8 cellular contexts compared by ENCODE assay signal in genomic region chr6:29749668-29750067, GRCh38. TPM values are rescaled to one million over a fixed set of nuclear protein-coding genes. Genes with fewer than 3 reads are reported as not detected.
A peak's percentile ranks its signal among the peaks of the same experiment; 100 is the strongest.
DNase-seq lines count a peak whose midpoint lies in the region; ATAC-seq, FAIRE-seq and TF ChIP-seq lines count a peak whose summit lies in the region.

No MANE protein-coding gene starts in this region.

- H3K27me3 ChIP-seq in HepG2 (ENCODE audit: control insufficient read depth in 1 of 2, insufficient read depth in 2 of 2, low read length in 2 of 2) (peaks cover 0 to 24% of the 10 kb centered on the region in 2 experiments; a peak in 1 of 5 replicates), stomach smooth muscle (ENCODE audit: control insufficient read depth in 1 of 2, insufficient read depth in 2 of 2, low read length in 2 of 2) (no peaks in the 10 kb centered on the region)

- H3K4me1 Mint-ChIP-seq in activated CD4-positive, alpha-beta T cell treated with anti-CD3 and anti-CD28 coated beads, Interleukin-2, amount 10 ng/mL, durations not matched to agents 24 days and 14 days = peaks cover 62% of the 10 kb centered on the region

- no peak for TF ChIP-seq CTCF in HepG2 (CRISPR knock-in tag; IDR thresholded peaks at IDR 0.05)

- H3K36me3 ChIP-seq in HepG2 (replicated peaks in 1 of 2; ENCODE audit: control insufficient read depth in 1 of 2, insufficient read depth in 2 of 2, low read length in 2 of 2) (no peaks in the 10 kb centered on the region), stomach smooth muscle (ENCODE audit: control insufficient read depth in 2 of 2, insufficient read depth in 2 of 2, low read length in 2 of 2) (no peaks in the 10 kb centered on the region)

- H3K4me1 ChIP-seq in HepG2 (ENCODE audit: insufficient read depth, low read length) (peaks cover 24% of the 10 kb centered on the region), stomach smooth muscle (ENCODE audit: control insufficient read depth, insufficient read depth, low read length) (peaks cover 30% of the 10 kb centered on the region)

- H3K9me3 ChIP-seq in HepG2 (ENCODE audit: low read length) = no peaks in the 10 kb centered on the region
- H3K9me3 ChIP-seq in stomach smooth muscle (ENCODE audit: control insufficient read depth in 2 of 2, low read length in 2 of 2) = no peaks in the 10 kb centered on the region

- H3K4me3 Mint-ChIP-seq in activated CD4-positive, alpha-beta T cell treated with anti-CD3 and anti-CD28 coated beads, Interleukin-2, amount 10 ng/mL, durations not matched to agents 24 days and 14 days = peak overlapping the region; percentile 96

- no peak overlapping the region for H3K27ac ChIP-seq in HepG2 (ENCODE audit: extremely low read length, insufficient read depth, low read length)
- H3K27ac ChIP-seq in stomach smooth muscle (ENCODE audit: low read length) = peak overlapping the region; percentile 31

- no peak for TF ChIP-seq RAD21 in HepG2 (CRISPR knock-in tag; IDR thresholded peaks at IDR 0.05)

- H2AFZ ChIP-seq in HepG2 (ENCODE audit: low read length) = no peak overlapping the region

- TF ChIP-seq POLR2A in HepG2 (IDR thresholded peaks at IDR 0.05; ENCODE audit: insufficient read depth in 1 of 2, low read depth in 2 of 2, low read length in 2 of 2) = no peak

- H4K20me1 ChIP-seq in HepG2 (ENCODE audit: insufficient read depth, low read length) = no peaks in the 10 kb centered on the region

- in situ Hi-C loops in HepG2 (cut with HindIII; ENCODE audit: extremely low pct_ligation_motif_present, low pct_unique_long_range_greater_than_20kb) = loop anchor here (10.0 kb wide), 1 partner anchor 255 kb away; no protein-coding TSS in a partner anchor

- DNase-seq in activated CD4-positive, alpha-beta T cell treated with anti-CD3 and anti-CD28 coated beads, Interleukin-2, amount 10 ng/mL, durations not matched to agents 24 days and 14 days = peak; percentile 67
- DNase-seq in activated CD4-positive, alpha-beta T cell treated with anti-CD3 and anti-CD28 coated beads for 48 hours = no peak
- DNase-seq in activated naive CD4-positive, alpha-beta T cell treated with anti-CD3 and anti-CD28 coated beads, Interleukin-2, amount 50 U/mL, for 72 hours (ENCODE audit: low spot score in 2 of 2) = no peak
- no peak for DNase-seq in HepG2 (ENCODE audit: low spot score)
- DNase-seq in T1000 (lab: John Stamatoyannopoulos, UW) = no peak
- DNase-seq in NCI-H187 treated with DMSO at 0.1 percent for 48 hours (lab: John Stamatoyannopoulos, UW) = no peak

- no peak overlapping the region for H3K9ac ChIP-seq in HepG2 (ENCODE audit: insufficient read depth, low read depth, low read length)
- peak overlapping the region; percentile 53 to 71 for H3K9ac ChIP-seq in stomach smooth muscle (ENCODE audit: low read length in 2 of 2)

- intact Hi-C loops in activated CD4-positive, alpha-beta T cell treated with anti-CD3 and anti-CD28 coated beads, Interleukin-2, amount 10 ng/mL, durations not matched to agents 24 days and 14 days (cut with micrococcal nuclease) = loop anchor here (2.0 kb wide), 1 partner anchor 99 kb away; no protein-coding TSS in a partner anchor
- intact Hi-C loops in HepG2 (cut with micrococcal nuclease; ENCODE audit: unreplicated experiment) = no loop called here

- no peaks in the 10 kb centered on the region for H3K9me3 Mint-ChIP-seq in activated CD4-positive, alpha-beta T cell treated with anti-CD3 and anti-CD28 coated beads, Interleukin-2, amount 10 ng/mL, durations not matched to agents 24 days and 14 days
- no peaks in the 10 kb centered on the region for H3K9me3 Mint-ChIP-seq in activated naive CD4-positive, alpha-beta T cell treated with anti-CD3 and anti-CD28 coated beads, Interleukin-2, amount 50 U/mL, for 72 hours

- WGBS in HepG2 (ENCODE audit: low lambda C conversion rate) = 52% methylated on average over 5 of the region's 5 CpGs

- H3K4me2 ChIP-seq in HepG2 (ENCODE audit: low read depth, low read length) = peak overlapping the region; percentile 94

- FAIRE-seq in HepG2 (lab: Jason Lieb, UNC) = no peak

- H3K4me3 ChIP-seq in HepG2 (replicated peaks in 1 of 3; ENCODE audit: insufficient read depth in 1 of 3, low read depth in 2 of 3, low read length in 3 of 3) (peak overlapping the region in 2 of 3 experiments; percentile 47 to 76; a peak in 2 of 6 replicates), stomach smooth muscle (ENCODE audit: low read length in 2 of 2) (peak overlapping the region; percentile 71 to 91)

- POLR2A ChIA-PET in HepG2 (lab: Yijun Ruan, JAX) = interaction anchor here (0.9 to 1.4 kb wide), 4 partner anchors 9 to 312 kb away, joined by 3 read pairs; partner anchors contain the start of gene POLR1H

- CTCF ChIA-PET in HepG2 (lab: Yijun Ruan, JAX; ENCODE audit: low intra/inter-chr PET ratio, low total read pairs) = no interaction called here

- H3K36me3 Mint-ChIP-seq in activated CD4-positive, alpha-beta T cell treated with anti-CD3 and anti-CD28 coated beads, Interleukin-2, amount 10 ng/mL, durations not matched to agents 24 days and 14 days (ENCODE audit: low read depth) = peaks cover 10% of the 10 kb centered on the region
- H3K36me3 Mint-ChIP-seq in activated naive CD4-positive, alpha-beta T cell treated with anti-CD3 and anti-CD28 coated beads, Interleukin-2, amount 50 U/mL, for 72 hours = peaks cover 0 to 5% of the 10 kb centered on the region in 2 donors

- BruUV-seq in HepG2 (replicated peaks; lab: Mats Ljungman, UMichigan) = no TSS peak

- ATAC-seq in activated naive CD4-positive, alpha-beta T cell treated with anti-CD3 and anti-CD28 coated beads, Interleukin-2, amount 50 U/mL, for 72 hours = no peak
- ATAC-seq in HepG2 (no peak), GM18907 (IDR thresholded peaks at IDR 0.05; ENCODE audit: unreplicated experiment) (no peak)

- TF ChIP-seq EP300 in HepG2 (IDR thresholded peaks at IDR 0.05; ENCODE audit: low read depth in 2 of 2, low read length in 2 of 2) (no peak), HepG2 (CRISPR knock-in tag; IDR thresholded peaks at IDR 0.05; ENCODE audit: borderline replicate concordance) (no peak)

- H3K27ac Mint-ChIP-seq in activated CD4-positive, alpha-beta T cell treated with anti-CD3 and anti-CD28 coated beads, Interleukin-2, amount 10 ng/mL, durations not matched to agents 24 days and 14 days = peak overlapping the region; percentile 80
- H3K27ac Mint-ChIP-seq in activated naive CD4-positive, alpha-beta T cell treated with anti-CD3 and anti-CD28 coated beads, Interleukin-2, amount 50 U/mL, for 72 hours = peak overlapping the region; percentile 19 to 20

- H3K79me2 ChIP-seq in HepG2 (ENCODE audit: insufficient read depth, low read length) = no peaks in the 10 kb centered on the region

- H3K27me3 Mint-ChIP-seq in activated CD4-positive, alpha-beta T cell treated with anti-CD3 and anti-CD28 coated beads, Interleukin-2, amount 10 ng/mL, durations not matched to agents 24 days and 14 days = no peaks in the 10 kb centered on the region

TF ChIP-seq in HepG2, 621 proteins besides CTCF, POLR2A, EP300 and RAD21 (continues in another document):
- no peak for TF ChIP-seq CSRNP1 (CRISPR knock-in tag; IDR thresholded peaks at IDR 0.05)

RNA-seq across cellular contexts. Expression of gene HLA-F, which starts 26.4 kb away (rescaled TPM):
- total RNA-seq in activated CD4-positive, alpha-beta T cell treated with anti-CD3 and anti-CD28 coated beads, Interleukin-2, amount 10 ng/mL, durations not matched to agents 24 days and 14 days = 254 and 270 TPM in 2 replicates
- 100 to 1,000 TPM; 220 to 504 TPM for total RNA-seq in activated naive CD4-positive, alpha-beta T cell treated with anti-CD3 and anti-CD28 coated beads, Interleukin-2, amount 50 U/mL, for 72 hours
- 3.5 and 6.0 TPM in 2 replicates for total RNA-seq in HepG2 (2016; rRNA removed; fragmentation: Illumina TruSeq; extraction: Trizol)
- 0.71 and 1.1 TPM in 2 replicates for total RNA-seq in HepG2 (2016; cell fraction: cytosol; rRNA removed; fragmentation: Illumina TruSeq; extraction: Trizol; ENCODE audit: low read depth)
- 3.2 and 6.7 TPM in 2 replicates for total RNA-seq in HepG2 (2016; cell fraction: insoluble cytoplasmic fraction; rRNA removed; fragmentation: Illumina TruSeq; extraction: Trizol)
- 1.2 and 2.9 TPM in 2 replicates for total RNA-seq in HepG2 (2016; cell fraction: membrane; rRNA removed; fragmentation: Illumina TruSeq; extraction: Trizol)
- total RNA-seq in HepG2 (2016; cell fraction: nucleus; rRNA removed; fragmentation: Illumina TruSeq; extraction: Trizol) = 6.6 and 6.7 TPM in 2 replicates
- polyA plus RNA-seq in HepG2 (2011; rRNA removed) = 6.1 and 9.3 TPM in 2 replicates
- polyA plus RNA-seq in HepG2 (2011; cell fraction: cytosol; rRNA removed) = 4.3 and 5.2 TPM in 2 replicates
- polyA plus RNA-seq in HepG2 (2011; cell fraction: nucleus; rRNA removed) = 19.2 and 30.0 TPM in 2 replicates
- 5.4 and 8.4 TPM in 2 replicates for polyA plus RNA-seq in HepG2 (2012)
- 0.76 and 0.84 TPM in 2 replicates for polyA plus RNA-seq in HepG2 (2016; cell fraction: cytosol; fragmentation: Illumina TruSeq; extraction: Trizol; ENCODE audit: low read depth)
- polyA plus RNA-seq in HepG2 (2016; cell fraction: insoluble cytoplasmic fraction; fragmentation: Illumina TruSeq; extraction: Trizol; ENCODE audit: low read depth) = 2.5 and 2.7 TPM in 2 replicates
- polyA plus RNA-seq in HepG2 (2016; cell fraction: membrane; fragmentation: Illumina TruSeq; extraction: Trizol; ENCODE audit: low read depth) = 0.65 and 1.1 TPM in 2 replicates
- polyA plus RNA-seq in HepG2 (2016; cell fraction: nucleus; fragmentation: Illumina TruSeq; extraction: Trizol; ENCODE audit: insufficient read depth, low read depth) = 11.8 and 13.2 TPM in 2 replicates
- polyA minus RNA-seq in HepG2 (2011; rRNA and poly(A)+ RNA removed; ENCODE audit: low replicate concordance) = 0.33 and 3.7 TPM in 2 replicates
- polyA minus RNA-seq in HepG2 (2011; cell fraction: cytosol; rRNA and poly(A)+ RNA removed) = 1.1 and 2.0 TPM in 2 replicates
- polyA minus RNA-seq in HepG2 (2011; cell fraction: nucleus; rRNA and poly(A)+ RNA removed) = 5.7 and 9.8 TPM in 2 replicates

Comparison
In these comparisons a context has a peak if more than half of its experiments do, and no peak if none do; other contexts are left out.
1. RNA of gene HLA-F, which starts 26.4 kb away (total RNA-seq): 220 to 504 TPM in activated naive CD4-positive, alpha-beta T cell treated with anti-CD3 and anti-CD28 coated beads, Interleukin-2, amount 50 U/mL, for 72 hours and 254 to 270 TPM in activated CD4-positive, alpha-beta T cell treated with anti-CD3 and anti-CD28 coated beads, Interleukin-2, amount 10 ng/mL, durations not matched to agents 24 days and 14 days; 0.71 to 6.7 TPM in HepG2; every median in the first group is over 10 times any median in the second.